ENCODE assay signal across 1 cellular context in the genomic region with DNA sequence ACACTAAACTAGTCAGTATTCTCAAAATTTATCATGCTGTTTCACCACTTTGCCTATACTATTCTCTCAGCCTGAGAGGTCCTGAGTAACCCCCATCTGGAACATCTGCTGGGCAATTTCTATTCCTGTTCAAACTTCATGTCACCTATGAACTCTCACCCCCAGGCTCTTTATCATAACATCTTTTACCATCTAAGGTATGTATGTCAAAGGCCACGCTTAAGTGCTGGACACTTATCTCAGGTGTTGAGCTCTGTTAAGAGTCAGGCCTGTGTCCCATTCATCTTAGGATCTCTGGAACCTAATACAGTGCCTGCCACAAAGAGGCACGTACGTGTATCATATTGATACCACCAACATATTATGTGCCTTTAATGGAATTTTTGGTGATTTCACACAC.
TF ChIP-seq lines count a peak whose summit lies in the region.

No MANE protein-coding gene starts in this region.

TF ChIP-seq in GM12878, 131 proteins besides CTCF, POLR2A, EP300 and RAD21:
- TF ChIP-seq IRF4 (IDR thresholded peaks at IDR 0.05; ENCODE audit: low read depth, low read length): no peak
- TF ChIP-seq SIN3A (IDR thresholded peaks at IDR 0.05; ENCODE audit: low read depth, low read length): no peak
- TF ChIP-seq, protein P1, sequence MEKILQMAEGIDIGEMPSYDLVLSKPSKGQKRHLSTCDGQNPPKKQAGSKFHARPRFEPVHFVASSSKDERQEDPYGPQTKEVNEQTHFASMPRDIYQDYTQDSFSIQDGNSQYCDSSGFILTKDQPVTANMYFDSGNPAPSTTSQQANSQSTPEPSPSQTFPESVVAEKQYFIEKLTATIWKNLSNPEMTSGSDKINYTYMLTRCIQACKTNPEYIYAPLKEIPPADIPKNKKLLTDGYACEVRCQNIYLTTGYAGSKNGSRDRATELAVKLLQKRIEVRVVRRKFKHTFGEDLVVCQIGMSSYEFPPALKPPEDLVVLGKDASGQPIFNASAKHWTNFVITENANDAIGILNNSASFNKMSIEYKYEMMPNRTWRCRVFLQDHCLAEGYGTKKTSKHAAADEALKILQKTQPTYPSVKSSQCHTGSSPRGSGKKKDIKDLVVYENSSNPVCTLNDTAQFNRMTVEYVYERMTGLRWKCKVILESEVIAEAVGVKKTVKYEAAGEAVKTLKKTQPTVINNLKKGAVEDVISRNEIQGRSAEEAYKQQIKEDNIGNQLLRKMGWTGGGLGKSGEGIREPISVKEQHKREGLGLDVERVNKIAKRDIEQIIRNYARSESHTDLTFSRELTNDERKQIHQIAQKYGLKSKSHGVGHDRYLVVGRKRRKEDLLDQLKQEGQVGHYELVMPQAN (conservative IDR thresholded peaks at IDR 0.05): no peak
- TF ChIP-seq TCF3 (IDR thresholded peaks at IDR 0.05; ENCODE audit: borderline replicate concordance, insufficient read depth, low read depth, low read length): no peak
- TF ChIP-seq, protein P2, sequence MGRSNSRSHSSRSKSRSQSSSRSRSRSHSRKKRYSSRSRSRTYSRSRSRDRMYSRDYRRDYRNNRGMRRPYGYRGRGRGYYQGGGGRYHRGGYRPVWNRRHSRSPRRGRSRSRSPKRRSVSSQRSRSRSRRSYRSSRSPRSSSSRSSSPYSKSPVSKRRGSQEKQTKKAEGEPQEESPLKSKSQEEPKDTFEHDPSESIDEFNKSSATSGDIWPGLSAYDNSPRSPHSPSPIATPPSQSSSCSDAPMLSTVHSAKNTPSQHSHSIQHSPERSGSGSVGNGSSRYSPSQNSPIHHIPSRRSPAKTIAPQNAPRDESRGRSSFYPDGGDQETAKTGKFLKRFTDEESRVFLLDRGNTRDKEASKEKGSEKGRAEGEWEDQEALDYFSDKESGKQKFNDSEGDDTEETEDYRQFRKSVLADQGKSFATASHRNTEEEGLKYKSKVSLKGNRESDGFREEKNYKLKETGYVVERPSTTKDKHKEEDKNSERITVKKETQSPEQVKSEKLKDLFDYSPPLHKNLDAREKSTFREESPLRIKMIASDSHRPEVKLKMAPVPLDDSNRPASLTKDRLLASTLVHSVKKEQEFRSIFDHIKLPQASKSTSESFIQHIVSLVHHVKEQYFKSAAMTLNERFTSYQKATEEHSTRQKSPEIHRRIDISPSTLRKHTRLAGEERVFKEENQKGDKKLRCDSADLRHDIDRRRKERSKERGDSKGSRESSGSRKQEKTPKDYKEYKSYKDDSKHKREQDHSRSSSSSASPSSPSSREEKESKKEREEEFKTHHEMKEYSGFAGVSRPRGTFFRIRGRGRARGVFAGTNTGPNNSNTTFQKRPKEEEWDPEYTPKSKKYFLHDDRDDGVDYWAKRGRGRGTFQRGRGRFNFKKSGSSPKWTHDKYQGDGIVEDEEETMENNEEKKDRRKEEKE (IDR thresholded peaks at IDR 0.05): no peak
- TF ChIP-seq CBX5 (IDR thresholded peaks at IDR 0.05; ENCODE audit: low read depth): no peak
- TF ChIP-seq GATAD2B (conservative IDR thresholded peaks at IDR 0.05; ENCODE audit: low read depth): no peak
- TF ChIP-seq IKZF1 (conservative IDR thresholded peaks at IDR 0.05): no peak
